In the genomic region with DNA sequence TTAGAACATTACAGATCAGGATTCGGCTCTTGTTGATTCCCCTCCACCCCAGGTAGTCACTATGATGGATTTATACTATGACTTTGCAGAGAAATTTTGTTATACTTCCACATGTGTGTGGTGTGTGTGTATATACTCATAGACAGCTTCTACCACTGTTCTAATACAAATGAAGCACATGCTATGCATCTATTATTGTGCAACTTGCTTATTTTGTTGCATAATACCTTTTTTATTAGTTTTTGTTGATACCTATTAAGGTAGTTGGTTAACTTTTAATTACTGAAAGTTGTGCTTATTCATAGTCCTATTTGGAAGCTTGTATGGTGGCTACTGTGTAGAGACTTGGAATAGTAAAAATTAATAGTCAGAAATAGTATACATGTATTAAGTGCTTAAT, we compare ENCODE assay signal across 3 cellular contexts.
TF ChIP-seq lines count a peak whose summit lies in the region.

No MANE protein-coding gene starts in this region.

TF ChIP-seq in HepG2, 621 proteins besides CTCF, POLR2A, EP300 and RAD21:
- peak; percentile 70 for TF ChIP-seq CEBPB (IDR thresholded peaks at IDR 0.05; ENCODE audit: borderline replicate concordance, low read depth, low read length)
- TF ChIP-seq RERE (CRISPR knock-in tag; IDR thresholded peaks at IDR 0.05; ENCODE audit: low read depth) = no peak
TF ChIP-seq in HepG2: peak in this region for 1.

TF ChIP-seq in IMR-90, 13 proteins besides CTCF, POLR2A, EP300 and RAD21:
- TF ChIP-seq MXI1 (IDR thresholded peaks at IDR 0.05; ENCODE audit: borderline replicate concordance, low read depth, low read length) (no peak), RFX5 (IDR thresholded peaks at IDR 0.05; ENCODE audit: low read depth, low read length) (no peak), CEBPB (IDR thresholded peaks at IDR 0.05; ENCODE audit: low read depth, low read length) (peak; percentile 74), CHD1 (IDR thresholded peaks at IDR 0.05; ENCODE audit: low read depth, low read length) (no peak), MAZ (IDR thresholded peaks at IDR 0.05; ENCODE audit: borderline replicate concordance, low read depth, low read length) (no peak)

TF ChIP-seq in K562, 482 proteins besides CTCF, POLR2A, EP300 and RAD21:
- no peak for TF ChIP-seq ZBTB11 (CRISPR knock-in tag; IDR thresholded peaks at IDR 0.05)
- no peak for TF ChIP-seq CEBPG (CRISPR knock-in tag; IDR thresholded peaks at IDR 0.05)
- peak; percentile 14 to 73; a peak in 2 of 4 replicates for TF ChIP-seq CEBPG (tag; conservative IDR thresholded peaks at IDR 0.05 in 1 of 2, IDR thresholded peaks at IDR 0.05 in 1 of 2)
- TF ChIP-seq ELK1 (CRISPR knock-in tag; IDR thresholded peaks at IDR 0.05) = no peak
- TF ChIP-seq XRCC3 (IDR thresholded peaks at IDR 0.05) = no peak
- TF ChIP-seq ZNF830 (CRISPR knock-in tag; IDR thresholded peaks at IDR 0.05) = no peak
- no peak for TF ChIP-seq MLLT1 (IDR thresholded peaks at IDR 0.05)
- TF ChIP-seq SIX5 (IDR thresholded peaks at IDR 0.05; ENCODE audit: borderline replicate concordance in 1 of 2, insufficient read depth in 1 of 2, low read depth in 1 of 2, low read length in 2 of 2) = no peak
- peak; percentile 65 for TF ChIP-seq CEBPB (tag; IDR thresholded peaks at IDR 0.05)
- TF ChIP-seq, protein P1, sequence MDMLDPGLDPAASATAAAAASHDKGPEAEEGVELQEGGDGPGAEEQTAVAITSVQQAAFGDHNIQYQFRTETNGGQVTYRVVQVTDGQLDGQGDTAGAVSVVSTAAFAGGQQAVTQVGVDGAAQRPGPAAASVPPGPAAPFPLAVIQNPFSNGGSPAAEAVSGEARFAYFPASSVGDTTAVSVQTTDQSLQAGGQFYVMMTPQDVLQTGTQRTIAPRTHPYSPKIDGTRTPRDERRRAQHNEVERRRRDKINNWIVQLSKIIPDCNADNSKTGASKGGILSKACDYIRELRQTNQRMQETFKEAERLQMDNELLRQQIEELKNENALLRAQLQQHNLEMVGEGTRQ (CRISPR knock-in tag; IDR thresholded peaks at IDR 0.05) = no peak
- TF ChIP-seq CTBP1 (IDR thresholded peaks at IDR 0.05; ENCODE audit: borderline replicate concordance) = no peak
- TF ChIP-seq POLR3A (IDR thresholded peaks at IDR 0.05; ENCODE audit: borderline replicate concordance, extremely low read depth, insufficient read depth, insufficient read length) = no peak
